Comparison of ENCODE assay signal across 10 cellular contexts in genomic region chrX:1212532-1212931, GRCh38. TPM values are rescaled to one million over a fixed set of nuclear protein-coding genes. Genes with fewer than 3 reads are reported as not detected.
DNase-seq lines count a peak whose midpoint lies in the region; ATAC-seq, FAIRE-seq and TF ChIP-seq lines count a peak whose summit lies in the region.
"Had no signal": no experiment of that assay in that cellular context is flagged by ENCODE, and none has a peak within 500 bp of the region (broad histone marks: within the 10 kb centered on the region; RNA-seq: fewer than 3 reads in every experiment).

Gene CRLF2 (minus strand): TSS chrX:1212649. CDS start chrX:1212634, 15 bp downstream.

- no peak for TF ChIP-seq RAD21 in A549 (conservative IDR thresholded peaks at IDR 0.05 in 1 of 2, IDR thresholded peaks at IDR 0.05 in 1 of 2)

- H3K27ac ChIP-seq in A549 = peak within 1 kb of the TSS in 1 of 2 experiments; percentile 77; a peak in 3 of 6 replicates
- H3K27ac ChIP-seq: upper lobe of left lung had no signal

- H3K27ac Mint-ChIP-seq in activated T-cell treated with anti-CD3 and anti-CD28 coated beads, Interleukin-2, amount 50 U/mL, for 72 hours = no peak within 1 kb of the TSS

- peaks cover 33% of the 10 kb centered on the region for H3K4me1 Mint-ChIP-seq in activated T-cell treated with anti-CD3 and anti-CD28 coated beads, Interleukin-2, amount 50 U/mL, for 72 hours (ENCODE audit: low read depth)

- no peaks in the 10 kb centered on the region for H3K9me3 ChIP-seq in A549
- H3K9me3 ChIP-seq: upper lobe of left lung had no signal

- peaks cover 19% of the 10 kb centered on the region for H3K4me1 ChIP-seq in A549

- H3K9me3 Mint-ChIP-seq in activated T-cell treated with anti-CD3 and anti-CD28 coated beads, Interleukin-2, amount 50 U/mL, for 72 hours = peaks cover 6 to 8% of the 10 kb centered on the region in 2 donors

- FAIRE-seq in A549 (lab: Jason Lieb, UNC) = no peak

- peak within 1 kb of the TSS; percentile 71 for H3K4me2 ChIP-seq in A549

- CTCF ChIA-PET in A549 (lab: Yijun Ruan, JAX) = no interaction called here

- no peak for TF ChIP-seq EP300 in A549 (IDR thresholded peaks at IDR 0.05)

- peaks cover 2 to 6% of the 10 kb centered on the region in 2 donors for H3K36me3 Mint-ChIP-seq in activated T-cell treated with anti-CD3 and anti-CD28 coated beads, Interleukin-2, amount 50 U/mL, for 72 hours (ENCODE audit: insufficient read depth in 2 of 2)

- H3K4me3 ChIP-seq in A549 = no peak within 1 kb of the TSS
- H3K4me3 ChIP-seq: upper lobe of left lung had no signal

- H3K27me3 Mint-ChIP-seq in activated T-cell treated with anti-CD3 and anti-CD28 coated beads, Interleukin-2, amount 50 U/mL, for 72 hours (ENCODE audit: low read depth) = peaks cover 33% of the 10 kb centered on the region

- POLR2A ChIA-PET in A549 (lab: Yijun Ruan, JAX) = no interaction called here

- peak within 1 kb of the TSS; percentile 60 to 63 for H3K4me3 Mint-ChIP-seq in activated T-cell treated with anti-CD3 and anti-CD28 coated beads, Interleukin-2, amount 50 U/mL, for 72 hours

- no peak for TF ChIP-seq POLR2A in A549 (IDR thresholded peaks at IDR 0.05; ENCODE audit: low read length)

- TF ChIP-seq CTCF in A549 (IDR thresholded peaks at IDR 0.05) = no peak

- WGBS in A549 (ENCODE audit: missing lambda C conversion rate) = 2% methylated on average over 5 of the region's 5 CpGs

- DNase-seq in A549 (ENCODE audit: low read depth in 1 of 2, low spot score in 1 of 2) = peak; percentile 54 to 63
- peak; percentile 42 for DNase-seq in activated T-cell treated with anti-CD3 and anti-CD28 coated beads, Interleukin-2, amount 50 U/mL, for 72 hours
- DNase-seq in left colon = no peak
- no peak for DNase-seq in GOT3 (lab: John Stamatoyannopoulos, UW)
- no peak for DNase-seq in NCI-H2107 treated with DMSO at 0.1 percent for 48 hours (lab: John Stamatoyannopoulos, UW; ENCODE audit: unreplicated experiment)
- DNase-seq: upper lobe of left lung had no signal

- ATAC-seq in A549 = peak; percentile 31 to 52; a peak in 4 of 6 replicates
- peak; percentile 79 for ATAC-seq in GM18909 (IDR thresholded peaks at IDR 0.05; ENCODE audit: poor library complexity, unreplicated experiment)
- ATAC-seq in HG03565 (IDR thresholded peaks at IDR 0.05; ENCODE audit: unreplicated experiment) = peak; percentile 75
- peak; percentile 63 to 73 for ATAC-seq in activated T-cell treated with anti-CD3 and anti-CD28 coated beads, Interleukin-2, amount 50 U/mL, for 72 hours (replicated peaks in 1 of 2)
- no peak for ATAC-seq in left colon
- no peak for ATAC-seq in HG02588 (IDR thresholded peaks at IDR 0.05; ENCODE audit: unreplicated experiment)

- intact Hi-C loops in left colon (cut with DNase I, micrococcal nuclease) = no loop called here

TF ChIP-seq in A549, 52 proteins besides CTCF, POLR2A, EP300 and RAD21:
- TF ChIP-seq MAZ (IDR thresholded peaks at IDR 0.05; ENCODE audit: borderline replicate concordance, low read depth, low read length) (no peak), FOSL2 (IDR thresholded peaks at IDR 0.05) (no peak), FOSL2 (CRISPR knock-in tag; IDR thresholded peaks at IDR 0.05) (peak; percentile 54), KDM5A (IDR thresholded peaks at IDR 0.05) (no peak), SMC3 (IDR thresholded peaks at IDR 0.05) (no peak), USF2 (IDR thresholded peaks at IDR 0.05) (no peak), JUNB (IDR thresholded peaks at IDR 0.05) (no peak), PBX3 (IDR thresholded peaks at IDR 0.05) (no peak), GATA3 (IDR thresholded peaks at IDR 0.05; ENCODE audit: borderline replicate concordance) (no peak)

RNA-seq across cellular contexts. Expression of gene CRLF2, which starts in this region (rescaled TPM):
- polyA plus RNA-seq in A549 (2011; rRNA removed) (0.37 and 0.57 TPM in 2 replicates), A549 (2017; fragmentation: RNase III; extraction: RNeasy Plus Mini Kit Qiagen cat#74134 plus additional on column Dnase treatment) (0.07 to 0.25 TPM (median 0.08 TPM) in 3 replicates)
- 0.20 and 0.22 TPM in 2 replicates for polyA plus RNA-seq in A549 (2012; cell fraction: cytosol; rRNA removed)
- polyA plus RNA-seq in A549 (2012; cell fraction: nucleus; rRNA removed) = 0.42 and 0.47 TPM in 2 replicates
- 0.44 and 1.2 TPM in 2 replicates for polyA minus RNA-seq in A549 (2011; rRNA and poly(A)+ RNA removed)
- total RNA-seq in activated T-cell treated with anti-CD3 and anti-CD28 coated beads, Interleukin-2, amount 50 U/mL, for 72 hours = 1 to 10 TPM in 1 of 2 donors, under 1 TPM in 1; 0.22 to 1.4 TPM
- total RNA-seq in left colon = under 1 TPM; 0.18 to 0.28 TPM
- total RNA-seq: lung microvascular endothelial cell had no signal

Comparison
In these comparisons a context has a peak if more than half of its experiments do, and no peak if none do; other contexts are left out.
1. ATAC-seq: peak in A549 (2 of 2), GM18909 (single experiment), HG03565 (single experiment) and activated T-cell treated with anti-CD3 and anti-CD28 coated beads, Interleukin-2, amount 50 U/mL, for 72 hours (2 of 2); none in left colon (single experiment) and HG02588 (single experiment).
2. DNase-seq: peak in A549 (2 of 2) and activated T-cell treated with anti-CD3 and anti-CD28 coated beads, Interleukin-2, amount 50 U/mL, for 72 hours (2 of 2); none in left colon (0 of 2), GOT3 (single experiment) and NCI-H2107 treated with DMSO at 0.1 percent for 48 hours (single experiment).